ENCODE assay signal across 10 cellular contexts in the genomic region with DNA sequence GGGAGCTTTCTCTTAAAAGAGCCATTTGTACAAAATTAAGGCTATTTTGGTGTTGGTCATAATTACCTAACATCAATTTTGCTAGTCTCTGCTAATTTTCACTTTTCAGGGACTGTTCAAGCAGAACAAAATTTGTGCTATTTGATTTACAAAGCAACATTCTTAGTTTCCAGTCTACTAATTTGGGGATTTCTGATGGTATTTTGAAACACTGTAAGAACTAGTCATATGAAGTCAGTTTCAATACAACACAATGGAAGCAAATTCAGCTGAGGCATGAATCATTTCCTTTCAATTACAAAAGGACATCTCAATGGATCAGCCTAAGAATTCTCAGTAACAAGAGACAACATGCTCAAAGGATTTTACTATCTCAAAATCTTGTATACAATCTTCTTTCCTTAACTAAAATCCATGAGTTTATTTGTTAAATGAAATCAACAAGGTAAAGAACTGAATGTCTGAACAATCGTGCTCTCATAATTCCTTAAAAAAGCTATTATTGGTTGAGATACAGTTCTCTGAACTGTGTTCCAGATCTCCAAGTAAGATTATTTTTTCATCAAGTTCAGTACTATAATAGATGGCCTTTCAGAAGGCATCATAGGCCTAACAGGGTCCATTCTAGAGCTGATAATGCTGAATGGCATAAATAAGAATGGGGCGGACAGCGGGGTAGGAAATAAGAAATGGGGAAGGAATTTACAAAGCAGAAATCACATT.
DNase-seq lines count a peak whose midpoint lies in the region; ATAC-seq lines count a peak whose summit lies in the region.
"Had no signal": no experiment of that assay in that cellular context is flagged by ENCODE, and none has a peak within 500 bp of the region (broad histone marks: within the 10 kb centered on the region; RNA-seq: fewer than 3 reads in every experiment).

No MANE protein-coding gene starts in this region.

- DNase-seq in non-pigmented ciliary epithelial cell (ENCODE audit: low read depth) (peak; percentile 69), KBM-7 (no peak)
- no peak for DNase-seq in stimulated activated CD4-positive, alpha-beta T cell treated with anti-CD3 and anti-CD28 coated beads, Interleukin-12 subunit alpha, Interleukin-12 subunit beta, amount 100 ng/mL, for 4 hours
- DNase-seq: activated T-cell treated with anti-CD3 and anti-CD28 coated beads, Interleukin-2, amount 50 U/mL, for 24 hours had no signal

- in situ Hi-C loops in KBM-7 (cut with MboI; ENCODE audit: low pct_unique_long_range_greater_than_20kb, low sequenced_read_pairs): no loop called here

- no peak overlapping the region for H3K27ac Mint-ChIP-seq in activated T-helper 17 cell treated with anti-CD3 and anti-CD28 coated beads, Interleukin-2, amount 50 U/mL, for 72 hours
- H3K27ac Mint-ChIP-seq: activated T-cell treated with anti-CD3 and anti-CD28 coated beads, Interleukin-2, amount 50 U/mL, for 24 hours had no signal

- ATAC-seq in GM18858 (IDR thresholded peaks at IDR 0.05; ENCODE audit: unreplicated experiment): peak; percentile 55
- ATAC-seq in HG02798 (IDR thresholded peaks at IDR 0.05; ENCODE audit: poor library complexity, unreplicated experiment): peak; percentile 54
- ATAC-seq in activated T-helper 17 cell treated with anti-CD3 and anti-CD28 coated beads, Interleukin-2, amount 50 U/mL, for 72 hours (replicated peaks): peak; percentile 79
- no peak for ATAC-seq in HG03280 (IDR thresholded peaks at IDR 0.05; ENCODE audit: unreplicated experiment)
- ATAC-seq in GM19324 (IDR thresholded peaks at IDR 0.05; ENCODE audit: low FRiP score, unreplicated experiment): no peak
- ATAC-seq: Right ventricle myocardium inferior had no signal

- no peaks in the 10 kb centered on the region for H3K9me3 Mint-ChIP-seq in activated T-helper 17 cell treated with anti-CD3 and anti-CD28 coated beads, Interleukin-2, amount 50 U/mL, for 72 hours
- H3K9me3 Mint-ChIP-seq: activated T-cell treated with anti-CD3 and anti-CD28 coated beads, Interleukin-2, amount 50 U/mL, for 24 hours had no signal

- no peaks in the 10 kb centered on the region for H3K36me3 Mint-ChIP-seq in activated T-helper 17 cell treated with anti-CD3 and anti-CD28 coated beads, Interleukin-2, amount 50 U/mL, for 72 hours (ENCODE audit: low read depth)

- H3K27me3 Mint-ChIP-seq in activated T-helper 17 cell treated with anti-CD3 and anti-CD28 coated beads, Interleukin-2, amount 50 U/mL, for 72 hours: peaks cover 7% of the 10 kb centered on the region

- H3K4me1 Mint-ChIP-seq in activated T-helper 17 cell treated with anti-CD3 and anti-CD28 coated beads, Interleukin-2, amount 50 U/mL, for 72 hours: no peaks in the 10 kb centered on the region

- H3K4me3 Mint-ChIP-seq in activated T-helper 17 cell treated with anti-CD3 and anti-CD28 coated beads, Interleukin-2, amount 50 U/mL, for 72 hours: no peak overlapping the region
- H3K4me3 Mint-ChIP-seq: activated T-cell treated with anti-CD3 and anti-CD28 coated beads, Interleukin-2, amount 50 U/mL, for 24 hours had no signal

Comparison
In these comparisons a context has a peak if more than half of its experiments do, and no peak if none do; other contexts are left out.
1. ATAC-seq: peak in GM18858 (single experiment), HG02798 (single experiment) and activated T-helper 17 cell treated with anti-CD3 and anti-CD28 coated beads, Interleukin-2, amount 50 U/mL, for 72 hours (single experiment); none in HG03280 (single experiment) and GM19324 (single experiment).